ENCODE assay signal across 15 cellular contexts in genomic region chr6:42103218-42103617, GRCh38. TPM values are rescaled to one million over a fixed set of nuclear protein-coding genes. Genes with fewer than 3 reads are reported as not detected.
DNase-seq lines count a peak whose midpoint lies in the region; TF ChIP-seq lines count a peak whose summit lies in the region.
"Had no signal": no experiment of that assay in that cellular context is flagged by ENCODE, and none has a peak within 500 bp of the region (broad histone marks: within the 10 kb centered on the region; RNA-seq: fewer than 3 reads in every experiment).

No MANE protein-coding gene starts in this region.

- H3K4me1 ChIP-seq in OCI-LY3 (ENCODE audit: low read length) (peaks cover 14% of the 10 kb centered on the region), esophagus squamous epithelium (peaks cover 49 to 94% (median 50%) of the 10 kb centered on the region in 3 donors), osteoblast (ENCODE audit: insufficient read depth, low read length) (peaks cover 28% of the 10 kb centered on the region), PC-9 (replicated peaks; ENCODE audit: insufficient read depth) (peaks cover 39% of the 10 kb centered on the region)
- H3K4me1 ChIP-seq: SJCRH30 had no signal

- no TSS peak for BruUV-seq in PC-9 (replicated peaks; lab: Mats Ljungman, UMichigan)

- H3K4me1 Mint-ChIP-seq in T-helper 1 cell treated with Interleukin-12 subunit alpha and Interleukin-12 subunit beta and Interleukin-4 antibody, amounts not matched to agents 30 μg/mL and 1 μg/mL, for 36 hours (ENCODE audit: low read depth), result peaks cover 14% of the 10 kb centered on the region

- H3K27ac Mint-ChIP-seq in T-helper 1 cell treated with Interleukin-12 subunit alpha and Interleukin-12 subunit beta and Interleukin-4 antibody, amounts not matched to agents 30 μg/mL and 1 μg/mL, for 36 hours, result no peak overlapping the region

- no peak overlapping the region for H2AFZ ChIP-seq in OCI-LY3 (ENCODE audit: low read depth, low read length)
- H2AFZ ChIP-seq in osteoblast (ENCODE audit: low read length), result no peak overlapping the region
- H2AFZ ChIP-seq in PC-9, result no peak overlapping the region

- no peaks in the 10 kb centered on the region for H3K79me2 ChIP-seq in OCI-LY3 (ENCODE audit: low read length)
- no peaks in the 10 kb centered on the region for H3K79me2 ChIP-seq in osteoblast (ENCODE audit: insufficient read depth, low read length)
- no peaks in the 10 kb centered on the region; the same call in 1 of the 2 replicates for H3K79me2 ChIP-seq in PC-9 (ENCODE audit: low read depth)

- H3K4me3 ChIP-seq in OCI-LY3 (ENCODE audit: low read length) (peak overlapping the region; percentile 82), esophagus squamous epithelium (no peak overlapping the region), osteoblast (ENCODE audit: insufficient read depth, low read length) (no peak overlapping the region), PC-9 (no peak overlapping the region)
- H3K4me3 ChIP-seq: SJCRH30 had no signal

- no peaks in the 10 kb centered on the region for H3K9me3 Mint-ChIP-seq in T-helper 1 cell treated with Interleukin-12 subunit alpha and Interleukin-12 subunit beta and Interleukin-4 antibody, amounts not matched to agents 30 μg/mL and 1 μg/mL, for 36 hours

- 78 to 85% methylated on average over 7 to 8 of the region's 8 CpGs for WGBS in esophagus squamous epithelium, 2 donors

- TF ChIP-seq CTCF in OCI-LY3 (IDR thresholded peaks at IDR 0.05; ENCODE audit: low read depth, low read length) (no peak), esophagus squamous epithelium (IDR thresholded peaks at IDR 0.05) (no peak), osteoblast (IDR thresholded peaks at IDR 0.05; ENCODE audit: extremely low read depth, low read depth, low read length) (no peak), PC-9 (conservative IDR thresholded peaks at IDR 0.05) (no peak)

- H3K9me3 ChIP-seq in OCI-LY3 (ENCODE audit: insufficient read depth, low read length) (no peaks in the 10 kb centered on the region), esophagus squamous epithelium (no peaks in the 10 kb centered on the region), osteoblast (ENCODE audit: low read depth, low read length) (no peaks in the 10 kb centered on the region), PC-9 (ENCODE audit: insufficient read depth, low read depth) (no peaks in the 10 kb centered on the region)
- H3K9me3 ChIP-seq: Caco-2, SJCRH30 had no signal

- H3K4me2 ChIP-seq in OCI-LY3 (ENCODE audit: low read length) (peak overlapping the region; percentile 90), osteoblast (ENCODE audit: insufficient read depth, low read length) (no peak overlapping the region), PC-9 (no peak overlapping the region)

- intact Hi-C loops in esophagus squamous epithelium (cut with DNase I), result no loop called here
- intact Hi-C loops in PC-9 (cut with micrococcal nuclease; ENCODE audit: unreplicated experiment), result no loop called here

- H3F3A ChIP-seq in PC-9 (ENCODE audit: insufficient read depth, low read depth), result peaks cover 45% of the 10 kb centered on the region

- H3K36me3 ChIP-seq in OCI-LY3 (replicated peaks; ENCODE audit: low read depth, low read length) (no peaks in the 10 kb centered on the region), esophagus squamous epithelium (peaks cover 0 to 56% (median 7%) of the 10 kb centered on the region in 3 donors), osteoblast (ENCODE audit: insufficient read depth, low read length) (no peaks in the 10 kb centered on the region), PC-9 (ENCODE audit: low read depth) (peaks cover 11% of the 10 kb centered on the region; the same call in 1 of the 2 replicates)
- H3K36me3 ChIP-seq: SJCRH30 had no signal

- H3K9me2 ChIP-seq in PC-9 (ENCODE audit: insufficient read depth), result no peaks in the 10 kb centered on the region

- TF ChIP-seq POLR2A in esophagus squamous epithelium (IDR thresholded peaks at IDR 0.05), result no peak

- POLR2A ChIA-PET in PC-9 (lab: Charles Lee; ENCODE audit: unreplicated experiment), result interaction anchor here (0.9 kb wide), 1 partner anchor 14 kb away, joined by 17 read pairs; no protein-coding TSS in a partner anchor

- no peaks in the 10 kb centered on the region for H4K20me1 ChIP-seq in OCI-LY3 (ENCODE audit: insufficient read depth, low read length)
- H4K20me1 ChIP-seq in osteoblast (ENCODE audit: insufficient read depth, low read length), result no peaks in the 10 kb centered on the region
- no peaks in the 10 kb centered on the region for H4K20me1 ChIP-seq in PC-9 (ENCODE audit: insufficient read depth)

- H3K27ac ChIP-seq in OCI-LY3 (ENCODE audit: low read length) (no peak overlapping the region), esophagus squamous epithelium (peak overlapping the region; percentile 50 to 92 (median 88)), osteoblast (ENCODE audit: low read depth, low read length) (no peak overlapping the region), PC-9 (no peak overlapping the region)
- H3K27ac ChIP-seq: 22Rv1, SJCRH30 had no signal

- DNase-seq in T-helper 1 cell (no peak), esophagus squamous epithelium (lab: John Stamatoyannopoulos, UW) (no peak), osteoblast (ENCODE audit: insufficient read length, low spot score, missing footprints) (peak; percentile 68), PC-9 (no peak), ecto neural progenitor cell (ENCODE audit: low spot score) (no peak), NCI-H524 treated with DMSO at 0.1 percent for 48 hours (lab: John Stamatoyannopoulos, UW) (no peak)
- DNase-seq: activated CD8-positive, alpha-beta memory T cell treated with anti-CD3 and anti-CD28 coated beads, Interleukin-2, amount 50 U/mL, for 48 hours; Caco-2; effector CD8-positive, alpha-beta T cell; HCEC 1CT; kidney; SJCRH30 had no signal

- H3K27me3 ChIP-seq in OCI-LY3 (ENCODE audit: low read depth, low read length), result peaks cover 4% of the 10 kb centered on the region; the same call in 1 of the 2 replicates
- peaks cover 0 to 6% (median 0%) of the 10 kb centered on the region in 4 donors for H3K27me3 ChIP-seq in esophagus squamous epithelium
- H3K27me3 ChIP-seq in osteoblast (ENCODE audit: insufficient read depth, low read length), result no peaks in the 10 kb centered on the region
- no peaks in the 10 kb centered on the region for H3K27me3 ChIP-seq in PC-9 (ENCODE audit: insufficient read depth, low read depth)

- H3K36me3 Mint-ChIP-seq in T-helper 1 cell treated with Interleukin-12 subunit alpha and Interleukin-12 subunit beta and Interleukin-4 antibody, amounts not matched to agents 30 μg/mL and 1 μg/mL, for 36 hours (ENCODE audit: low read depth), result no peaks in the 10 kb centered on the region

- CTCF ChIA-PET in PC-9 (lab: Charles Lee), result no interaction called here

- H3K27me3 Mint-ChIP-seq in T-helper 1 cell treated with Interleukin-12 subunit alpha and Interleukin-12 subunit beta and Interleukin-4 antibody, amounts not matched to agents 30 μg/mL and 1 μg/mL, for 36 hours (ENCODE audit: low read depth), result no peaks in the 10 kb centered on the region

- peak overlapping the region; percentile 76 for H3K9ac ChIP-seq in OCI-LY3 (ENCODE audit: low read length)

- H3K4me3 Mint-ChIP-seq in T-helper 1 cell treated with Interleukin-12 subunit alpha and Interleukin-12 subunit beta and Interleukin-4 antibody, amounts not matched to agents 30 μg/mL and 1 μg/mL, for 36 hours, result peak overlapping the region; percentile 64

RNA-seq across cellular contexts. Expression of gene C6orf132, which starts 39.2 kb away (rescaled TPM):
- total RNA-seq in esophagus squamous epithelium (100 to 1,000 TPM in 3 of 4 donors, 10 to 100 TPM in 1; 87.8 to 254 (median 142) TPM), osteoblast (2.9 TPM in 2 replicates), PC-9 (2021) (49.8 and 53.9 TPM in 2 replicates)
- total RNA-seq: SJCRH30 had no signal

RNA-seq across cellular contexts. Expression of gene TAF8, which starts 52.9 kb away (rescaled TPM):
- total RNA-seq in esophagus squamous epithelium (10 to 100 TPM in 3 of 4 donors, 1 to 10 TPM in 1; 6.0 to 33.2 (median 10.8) TPM), osteoblast (16.3 and 16.5 TPM in 2 replicates), PC-9 (2021) (35.6 and 38.4 TPM in 2 replicates)

Comparison
In these comparisons a context has a peak if more than half of its experiments do, and no peak if none do; other contexts are left out.
1. H3K27ac ChIP-seq: peak in esophagus squamous epithelium (4 of 4); none in OCI-LY3 (single experiment), osteoblast (single experiment) and PC-9 (single experiment).
2. RNA of gene C6orf132, which starts 39.2 kb away (total RNA-seq): 87.8 to 254 TPM in esophagus squamous epithelium and 49.8 to 53.9 TPM in PC-9; 2.9 TPM in osteoblast; every median in the first group is over 10 times any median in the second.